Comparison of ENCODE assay signal across 16 cellular contexts in genomic region chr16:23843143-23843542, GRCh38. TPM values are rescaled to one million over a fixed set of nuclear protein-coding genes. Genes with fewer than 3 reads are reported as not detected.
DNase-seq lines count a peak whose midpoint lies in the region; ATAC-seq and TF ChIP-seq lines count a peak whose summit lies in the region.
"Had no signal": no experiment of that assay in that cellular context is flagged by ENCODE, and none has a peak within 500 bp of the region (broad histone marks: within the 10 kb centered on the region; RNA-seq: fewer than 3 reads in every experiment).

No MANE protein-coding gene starts in this region.

- H2BK20ac ChIP-seq in H9 (ENCODE audit: low read depth, low read length, poor library complexity, severe bottlenecking), result no peak overlapping the region

- H3K4me3 ChIP-seq in endodermal cell (ENCODE audit: low read length), result no peak overlapping the region

- H3K9ac ChIP-seq in H9 (ENCODE audit: extremely low read depth, insufficient read length, low read length) (no peak overlapping the region), endodermal cell (ENCODE audit: extremely low read depth, low read length, poor library complexity, severe bottlenecking) (no peak overlapping the region)

- no peak overlapping the region for H3K4me2 ChIP-seq in H9 (ENCODE audit: insufficient read depth, insufficient read length, low read length)

- H3K9me3 ChIP-seq in H9 (ENCODE audit: control insufficient read depth, low read depth, low read length) (no peaks in the 10 kb centered on the region), endodermal cell (ENCODE audit: control insufficient read depth, low read length) (no peaks in the 10 kb centered on the region)

- H2AFZ ChIP-seq in H9 (ENCODE audit: low read length), result no peak overlapping the region

- H3K27me3 Mint-ChIP-seq in activated naive CD8-positive, alpha-beta T cell, result no peaks in the 10 kb centered on the region
- H3K27me3 Mint-ChIP-seq in H9 (ENCODE audit: low read depth) (peaks cover 49% of the 10 kb centered on the region), endodermal cell (ENCODE audit: insufficient read depth) (peaks cover 81% of the 10 kb centered on the region)

- H2BK15ac ChIP-seq in H9 (ENCODE audit: low read depth, low read length), result no peak overlapping the region

- no peak overlapping the region for H4K91ac ChIP-seq in H9 (ENCODE audit: insufficient read length, low read depth, low read length)

- H4K8ac ChIP-seq in H9 (replicated peaks; ENCODE audit: insufficient read length, low read depth, low read length), result no peak overlapping the region

- H4K5ac ChIP-seq in H9 (ENCODE audit: insufficient read length, low read depth, low read length), result no peak overlapping the region

- H3K4me3 Mint-ChIP-seq in activated naive CD8-positive, alpha-beta T cell, result no peak overlapping the region
- H3K4me3 Mint-ChIP-seq in H9 (no peak overlapping the region), endodermal cell (no peak overlapping the region)
- H3K4me3 Mint-ChIP-seq: nephron progenitor cell had no signal

- no peak overlapping the region for H2BK12ac ChIP-seq in H9 (ENCODE audit: insufficient read length, low read depth, low read length)

- no peak overlapping the region for H3K18ac ChIP-seq in H9 (ENCODE audit: insufficient read length, low read depth, low read length)

- H3K36me3 ChIP-seq in endodermal cell (ENCODE audit: control insufficient read depth, insufficient read depth, low read length), result no peaks in the 10 kb centered on the region
- H3K36me3 ChIP-seq: WERI-Rb-1 had no signal

- peaks cover 11% of the 10 kb centered on the region for H3K36me3 Mint-ChIP-seq in activated naive CD8-positive, alpha-beta T cell
- H3K36me3 Mint-ChIP-seq in H9 (ENCODE audit: insufficient read depth in 1 of 3, low read depth in 3 of 3) (no peaks in the 10 kb centered on the region), endodermal cell (ENCODE audit: low read depth) (no peaks in the 10 kb centered on the region)

- H3K56ac ChIP-seq in H9 (ENCODE audit: insufficient read length, low read depth, low read length), result no peak overlapping the region

- DNase-seq in GM10248 (ENCODE audit: extremely low spot score) (peak; percentile 48), Ammon's horn (ENCODE audit: low spot score) (no peak), H9 (no peak), SHP77 treated with DMSO at 0.1 percent for 48 hours (lab: John Stamatoyannopoulos, UW) (no peak), endodermal cell (no peak)
- DNase-seq: activated effector memory CD4-positive, alpha-beta T cell treated with Interleukin-2 at 50 U/mL for 16 hours; C1 segment of cervical spinal cord; NCI-H187 treated with DMSO at 0.1 percent for 48 hours; nephron progenitor cell; right cardiac atrium; SIG-M5; WERI-Rb-1 had no signal

- TF ChIP-seq CTCF in GM10248 (IDR thresholded peaks at IDR 0.05; ENCODE audit: control extremely low read depth, extremely low read depth, low read depth, missing control alignments) (no peak), H9 (conservative IDR thresholded peaks at IDR 0.05) (no peak), endodermal cell (conservative IDR thresholded peaks at IDR 0.05) (no peak)

- H2BK5ac ChIP-seq in H9 (ENCODE audit: insufficient read length, low read length), result no peak overlapping the region

- H3K27me3 ChIP-seq in H9 (ENCODE audit: insufficient read depth, low read length) (no peaks in the 10 kb centered on the region; the same call in 1 of the 2 replicates), endodermal cell (ENCODE audit: control insufficient read depth, insufficient read depth, low read length, poor library complexity, severe bottlenecking) (peaks cover 28% of the 10 kb centered on the region)

- no peaks in the 10 kb centered on the region for H3K79me2 ChIP-seq in H9 (ENCODE audit: insufficient read depth, low read length)

- peak overlapping the region; percentile 90 for H3K27ac Mint-ChIP-seq in activated naive CD8-positive, alpha-beta T cell
- H3K27ac Mint-ChIP-seq in H9, result no peak overlapping the region
- H3K27ac Mint-ChIP-seq in endodermal cell, result no peak overlapping the region
- H3K27ac Mint-ChIP-seq: nephron progenitor cell had no signal

- no peak overlapping the region for H3K14ac ChIP-seq in H9 (ENCODE audit: insufficient read depth, low read length)

- H3K4me1 Mint-ChIP-seq in activated naive CD8-positive, alpha-beta T cell (ENCODE audit: low read depth), result peaks cover 81% of the 10 kb centered on the region
- H3K4me1 Mint-ChIP-seq in H9 (0 out of 4 replicates have a peak, but pooled peaks cover 0 to 5% of the 10 kb centered on the region in 2 experiments), endodermal cell (no peaks in the 10 kb centered on the region)

- H2BK120ac ChIP-seq in H9 (ENCODE audit: low read depth, low read length, poor library complexity, severe bottlenecking), result no peak overlapping the region

- CTCF ChIA-PET in GM10248 (lab: Yijun Ruan, JAX), result interaction anchor here (1.3 to 4.0 kb wide), 4 partner anchors 12 to 167 kb away, joined by 4 to 17 read pairs (median 5); no protein-coding TSS in a partner anchor

- H3K79me1 ChIP-seq in H9 (ENCODE audit: insufficient read depth, low read depth, low read length, poor library complexity, severe bottlenecking), result no peaks in the 10 kb centered on the region

- no peaks in the 10 kb centered on the region for H3K4me1 ChIP-seq in H9 (ENCODE audit: insufficient read depth, low read length)
- no peaks in the 10 kb centered on the region for H3K4me1 ChIP-seq in endodermal cell (ENCODE audit: control insufficient read depth, insufficient read depth, low read length)

- no peak overlapping the region for H3K23ac ChIP-seq in H9 (ENCODE audit: insufficient read length, low read depth, low read length)

- no peak overlapping the region for H3K4ac ChIP-seq in H9 (ENCODE audit: low read depth, low read length)

- H3K23me2 ChIP-seq in H9 (ENCODE audit: insufficient read length, low read depth, low read length, poor library complexity, severe bottlenecking), result no peaks in the 10 kb centered on the region

- ATAC-seq in GM18861 (IDR thresholded peaks at IDR 0.05; ENCODE audit: unreplicated experiment) (peak; percentile 41), HG03354 (IDR thresholded peaks at IDR 0.05; ENCODE audit: poor library complexity, severe bottlenecking, unreplicated experiment) (peak; percentile 50)
- ATAC-seq: left lobe of liver, right cardiac atrium had no signal

- no peak overlapping the region for H3K27ac ChIP-seq in H9 (ENCODE audit: insufficient read length, low read depth, low read length)
- no peak overlapping the region for H3K27ac ChIP-seq in endodermal cell (ENCODE audit: low read depth, low read length)
- H3K27ac ChIP-seq: WERI-Rb-1 had no signal

- H3T11ph ChIP-seq in H9 (ENCODE audit: low read length), result no peak overlapping the region

- POLR2A ChIA-PET in GM10248 (lab: Yijun Ruan, JAX), result no interaction called here

- no peak overlapping the region for H2AK5ac ChIP-seq in H9 (ENCODE audit: insufficient read length, low read length)

- no peaks in the 10 kb centered on the region for H4K20me1 ChIP-seq in H9 (ENCODE audit: control insufficient read depth, insufficient read depth, insufficient read length)

- no peaks in the 10 kb centered on the region for H3K9me3 Mint-ChIP-seq in activated naive CD8-positive, alpha-beta T cell (ENCODE audit: low read depth)
- H3K9me3 Mint-ChIP-seq in H9, result no peaks in the 10 kb centered on the region; a peak in 1 of 5 replicates
- no peaks in the 10 kb centered on the region for H3K9me3 Mint-ChIP-seq in endodermal cell
- H3K9me3 Mint-ChIP-seq: nephron progenitor cell had no signal

- WGBS in H9 (ENCODE audit: extremely low coverage, insufficient read length, low lambda C conversion rate), result no CpG with 5 or more reads among the region's 4 CpGs
- 86% methylated on average over 4 of the region's 4 CpGs; no CpG with 5 or more reads in 1 of the 2 experiments for WGBS in endodermal cell (ENCODE audit: insufficient coverage in 1 of 2, insufficient read length in 1 of 2), 2 experiments

RNA-seq across cellular contexts. Expression of gene PRKCB, which starts 7.4 kb away (rescaled TPM):
- total RNA-seq in H9 (2021) (7.0 and 7.7 TPM in 2 replicates), endodermal cell (1 to 10 TPM in 1 of 2 donors, under 1 TPM in 1; 0.38 to 1.1 TPM)
- polyA plus RNA-seq in endodermal cell (2013, experiment 1 of 2), result 3.2 TPM
- polyA plus RNA-seq in endodermal cell (2013, experiment 2 of 2), result 3.1 TPM
